Comparison of ENCODE assay signal across 9 cellular contexts in the genomic region with DNA sequence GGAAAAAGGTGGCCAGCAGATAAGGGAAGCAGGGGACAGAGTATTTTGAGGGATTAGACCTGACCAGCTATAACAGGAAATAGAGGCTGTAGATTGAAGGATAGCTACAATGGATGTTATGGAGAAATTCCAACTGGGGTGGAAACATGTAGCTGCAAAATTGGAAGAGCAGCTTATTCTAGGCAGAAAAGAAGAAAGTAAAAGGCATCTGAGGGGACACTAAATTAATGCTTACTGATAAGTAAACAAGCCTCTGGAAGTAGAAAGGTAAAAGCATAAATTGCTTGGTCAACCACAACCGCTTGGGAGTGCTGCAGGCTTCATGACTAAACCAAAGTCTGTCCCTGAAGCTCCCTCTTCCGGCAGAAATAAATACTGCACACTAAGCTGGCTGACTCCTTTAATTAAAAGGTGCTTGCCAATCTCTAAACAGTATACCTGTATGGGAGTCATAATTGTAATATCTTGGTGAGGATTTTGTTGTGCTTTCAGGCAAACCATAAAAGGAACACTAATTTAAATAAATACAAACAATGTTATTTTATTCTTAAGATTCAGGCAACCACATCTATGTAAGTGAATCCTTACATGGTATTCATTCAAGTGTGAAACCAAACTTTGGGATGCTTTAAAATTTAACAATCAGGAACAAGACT. TPM values are rescaled to one million over a fixed set of nuclear protein-coding genes. Genes with fewer than 3 reads are reported as not detected.
DNase-seq lines count a peak whose midpoint lies in the region; ATAC-seq, FAIRE-seq and TF ChIP-seq lines count a peak whose summit lies in the region.
"Had no signal": no experiment of that assay in that cellular context is flagged by ENCODE, and none has a peak within 500 bp of the region (broad histone marks: within the 10 kb centered on the region; RNA-seq: fewer than 3 reads in every experiment).

No MANE protein-coding gene starts in this region.

- ATAC-seq in GM21528 (IDR thresholded peaks at IDR 0.05; ENCODE audit: low FRiP score, unreplicated experiment), result peak; percentile 53
- peak; percentile 65 to 86 (median 78) for ATAC-seq in pancreas
- ATAC-seq in upper lobe of right lung, result peak; percentile 92

- no peaks in the 10 kb centered on the region for H3K9me3 Mint-ChIP-seq in CD8-positive, alpha-beta memory T cell

- POLR2A ChIA-PET in CD8-positive, alpha-beta memory T cell (lab: Charles Lee), result interaction anchor here (0.5 to 6.2 kb wide), 9 partner anchors 9 to 143 kb away, joined by 3 to 55 read pairs (median 4); no protein-coding TSS in a partner anchor

- no peaks in the 10 kb centered on the region for H3K9me3 ChIP-seq in CD8-positive, alpha-beta memory T cell (ENCODE audit: low read length)
- H3K9me3 ChIP-seq in pancreas (no peaks in the 10 kb centered on the region), upper lobe of right lung (no peaks in the 10 kb centered on the region)

- 0 to 2% methylated on average over 2 of the region's 2 CpGs for WGBS in pancreas, 2 donors

- DNase-seq in CD8-positive, alpha-beta memory T cell, result peak; percentile 77 to 92 (median 83)
- DNase-seq in LHCN-M2 (ENCODE audit: low read depth) (peak; percentile 88), fibroblast of the aortic adventitia (ENCODE audit: low read depth) (peak; percentile 94), pancreas (peak; percentile 76 to 93 (median 86)), upper lobe of right lung (peak; percentile 71), SW 1271 (lab: John Stamatoyannopoulos, UW) (no peak)
- peak; percentile 72 for DNase-seq in activated T-cell treated with anti-CD3 and anti-CD28 coated beads, Interleukin-2, amount 50 U/mL, for 1 hour

- no peak overlapping the region for H3K4me3 ChIP-seq in CD8-positive, alpha-beta memory T cell (ENCODE audit: low read length)
- H3K4me3 ChIP-seq in fibroblast of the aortic adventitia (ENCODE audit: low read depth, low read length) (no peak overlapping the region), pancreas (no peak overlapping the region), upper lobe of right lung (no peak overlapping the region)

- H3K27me3 ChIP-seq in CD8-positive, alpha-beta memory T cell (ENCODE audit: insufficient read depth, low read length, poor library complexity, severe bottlenecking), result no peaks in the 10 kb centered on the region
- H3K27me3 ChIP-seq in pancreas (no peaks in the 10 kb centered on the region), upper lobe of right lung (no peaks in the 10 kb centered on the region)

- H3K4me1 ChIP-seq in CD8-positive, alpha-beta memory T cell (ENCODE audit: insufficient read depth, low read length), result peaks cover 24% of the 10 kb centered on the region
- H3K4me1 ChIP-seq in pancreas (peaks cover 16 to 19% (median 18%) of the 10 kb centered on the region in 3 donors), upper lobe of right lung (peaks cover 27% of the 10 kb centered on the region)

- H3K27ac Mint-ChIP-seq in CD8-positive, alpha-beta memory T cell, result peak overlapping the region in 5 of 8 donors; percentile 7 to 92 (median 63)
- H3K27ac Mint-ChIP-seq: activated naive CD8-positive, alpha-beta T cell had no signal

- intact Hi-C loops in pancreas (cut with DNase I), result loop anchor here in 1 of 3 donors (10.0 kb wide), 1 partner anchor 122 kb away; no protein-coding TSS in a partner anchor
- intact Hi-C loops in upper lobe of right lung (cut with DNase I), result no loop called here

- H3K4me1 Mint-ChIP-seq in CD8-positive, alpha-beta memory T cell, result peaks cover 26 to 34% (median 33%) of the 10 kb centered on the region in 3 donors

- FAIRE-seq in pancreas (lab: Jason Lieb, UNC), result peak; percentile 81

- CTCF ChIA-PET in CD8-positive, alpha-beta memory T cell (lab: Charles Lee), result interaction anchor here (0.7 to 30.2 kb wide), 18 partner anchors 9 to 219 kb away, joined by 3 to 711 read pairs (median 4); no protein-coding TSS in a partner anchor

- H3K36me3 ChIP-seq in CD8-positive, alpha-beta memory T cell (ENCODE audit: insufficient read depth, low read length), result peaks cover 8% of the 10 kb centered on the region
- H3K36me3 ChIP-seq in pancreas (peaks cover 0 to 15% (median 0%) of the 10 kb centered on the region in 3 donors), upper lobe of right lung (peaks cover 17% of the 10 kb centered on the region)

- no peaks in the 10 kb centered on the region for H3K27me3 Mint-ChIP-seq in CD8-positive, alpha-beta memory T cell
- H3K27me3 Mint-ChIP-seq: activated naive CD8-positive, alpha-beta T cell had no signal

- peaks cover 0 to 21% (median 6%) of the 10 kb centered on the region in 3 donors for H3K36me3 Mint-ChIP-seq in CD8-positive, alpha-beta memory T cell

- TF ChIP-seq CTCF in fibroblast of the aortic adventitia (IDR thresholded peaks at IDR 0.05; ENCODE audit: insufficient read depth, low read length) (peak; percentile 96), pancreas (IDR thresholded peaks at IDR 0.05) (peak; percentile 84 to 97 (median 95)), upper lobe of right lung (IDR thresholded peaks at IDR 0.05) (peak; percentile 98)

- no peak overlapping the region for H3K27ac ChIP-seq in CD8-positive, alpha-beta memory T cell (ENCODE audit: low read depth, low read length)
- peak overlapping the region in 2 of 4 donors; percentile 13 to 39 for H3K27ac ChIP-seq in pancreas
- no peak overlapping the region for H3K27ac ChIP-seq in upper lobe of right lung

- no peak overlapping the region for H3K4me3 Mint-ChIP-seq in CD8-positive, alpha-beta memory T cell
- H3K4me3 Mint-ChIP-seq: activated naive CD8-positive, alpha-beta T cell had no signal

RNA-seq across cellular contexts. Expression of gene UBC, which starts 7.7 kb away (rescaled TPM):
- 100 to 1,000 TPM; 839 to 849 TPM for total RNA-seq in CD8-positive, alpha-beta memory T cell
- 1,913 TPM for polyA plus RNA-seq in CD8-positive, alpha-beta memory T cell
- total RNA-seq in LHCN-M2 (2014; rRNA removed) (1,439 and 1,479 TPM in 2 replicates), fibroblast of the aortic adventitia (ENCODE audit: low replicate concordance) (501 and 1,400 TPM in 2 replicates), pancreas (100 to 1,000 TPM; 353 to 495 (median 423) TPM), upper lobe of right lung (1,107 TPM)
- polyA plus RNA-seq in LHCN-M2 (2012), result 1,556 TPM
- 100 to 1,000 TPM; 528 to 605 TPM for polyA plus RNA-seq in pancreas

RNA-seq across cellular contexts. Expression of gene SCARB1, which starts 43.1 kb away (rescaled TPM):
- total RNA-seq in CD8-positive, alpha-beta memory T cell, result 10 to 100 TPM; 20.4 to 21.6 TPM
- 3.6 TPM for polyA plus RNA-seq in CD8-positive, alpha-beta memory T cell
- total RNA-seq in LHCN-M2 (2014; rRNA removed) (3.3 and 7.3 TPM in 2 replicates), fibroblast of the aortic adventitia (ENCODE audit: low replicate concordance) (3.4 and 11.3 TPM in 2 replicates), pancreas (10 to 100 TPM in 2 of 6 donors, 1 to 10 TPM in 4; 4.7 to 14.3 (median 8.4) TPM), upper lobe of right lung (35.3 TPM)
- polyA plus RNA-seq in LHCN-M2 (2012), result 6.8 TPM
- polyA plus RNA-seq in pancreas, result 10 to 100 TPM; 11.7 to 14.7 TPM

Comparison
In these comparisons a context has a peak if more than half of its experiments do, and no peak if none do; other contexts are left out.
1. DNase-seq: peak in CD8-positive, alpha-beta memory T cell (5 of 5), LHCN-M2 (single experiment), activated T-cell treated with anti-CD3 and anti-CD28 coated beads, Interleukin-2, amount 50 U/mL, for 1 hour (single experiment), fibroblast of the aortic adventitia (single experiment), pancreas (6 of 6) and upper lobe of right lung (single experiment); none in SW 1271 (0 of 2).
2. Peak in every context shown above with its lines, with median percentiles within 50 percentile points of each other: ATAC-seq and CTCF ChIP-seq.